Comparison of ENCODE assay signal across 18 cellular contexts in the genomic region with DNA sequence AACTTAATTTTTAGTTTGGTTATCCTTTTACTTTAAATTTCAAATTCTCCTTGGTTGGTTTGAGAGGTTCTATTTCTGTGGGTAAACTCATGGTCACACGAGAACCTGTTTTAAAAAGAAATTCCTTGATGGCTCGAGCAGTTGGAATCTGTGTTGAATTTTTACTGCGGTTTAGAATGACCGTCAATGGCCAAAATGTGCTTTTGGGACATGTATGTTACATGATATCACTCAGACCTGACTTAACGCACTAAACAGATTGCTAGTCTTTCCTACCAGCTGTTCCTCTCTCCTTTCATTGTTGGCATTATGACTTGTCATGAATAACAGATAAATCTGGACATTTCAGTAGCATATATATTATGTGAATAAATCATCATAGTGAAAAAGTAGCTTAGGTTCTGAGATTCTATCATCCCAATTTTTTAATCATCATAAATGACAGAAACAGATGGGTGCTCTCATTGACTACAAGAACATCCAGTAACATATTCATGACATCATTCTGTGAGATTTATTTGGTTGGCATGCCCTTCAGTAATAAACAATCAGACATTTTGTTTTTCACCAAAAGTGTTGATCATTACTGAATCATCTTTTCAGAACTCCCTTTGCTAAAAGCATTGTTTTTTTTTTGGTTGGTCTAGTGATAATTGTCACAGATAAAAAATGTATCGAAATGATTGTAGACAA. TPM values are rescaled to one million over a fixed set of nuclear protein-coding genes. Genes with fewer than 3 reads are reported as not detected.
DNase-seq lines count a peak whose midpoint lies in the region.
"Had no signal": no experiment of that assay in that cellular context is flagged by ENCODE, and none has a peak within 500 bp of the region (broad histone marks: within the 10 kb centered on the region; RNA-seq: fewer than 3 reads in every experiment).

No MANE protein-coding gene starts in this region.

- peak; percentile 73 for DNase-seq in DMS 273 (lab: John Stamatoyannopoulos, UW; ENCODE audit: unreplicated experiment)
- peak; percentile 29 for DNase-seq in NCI-H2171 (lab: John Stamatoyannopoulos, UW)
- DNase-seq in NCI-H82 treated with DMSO at 0.1 percent for 48 hours (lab: John Stamatoyannopoulos, UW; ENCODE audit: unreplicated experiment) = peak; percentile 16
- DNase-seq in skeletal muscle cell (ENCODE audit: low read depth) = peak; percentile 26
- no peak for DNase-seq in GM19240 (ENCODE audit: insufficient read length, low spot score)
- DNase-seq in H7 = no peak
- no peak for DNase-seq in posterior cingulate gyrus
- DNase-seq: BE2C; CD4-positive, CD25-positive, alpha-beta regulatory T cell; DMS79 treated with DMSO at 0.1 percent for 48 hours; IMR-90; NCI-H1105; NCI-H146; NCI-H2081 treated with DMSO at 0.1 percent for 48 hours; NCI-H510A treated with DMSO at 0.1 percent for 48 hours; OCI-M1; T-helper 17 cell had no signal

- no peak overlapping the region for H3K4me3 ChIP-seq in skeletal muscle cell (ENCODE audit: low read depth, low read length)
- H3K4me3 ChIP-seq in H7 (ENCODE audit: insufficient read depth, low read depth, low read length) = no peak overlapping the region
- H3K4me3 ChIP-seq: HAP-1 had no signal

- intact Hi-C loops in posterior cingulate gyrus (cut with DNase I) = no loop called here

- no peaks in the 10 kb centered on the region for H3K27me3 ChIP-seq in H7 (ENCODE audit: control insufficient read depth, insufficient read depth, low read length)
- H3K27me3 ChIP-seq: BE2C had no signal

- no peaks in the 10 kb centered on the region for H3K36me3 ChIP-seq in H7 (replicated peaks; ENCODE audit: control insufficient read depth, insufficient read depth, low read length)
- H3K36me3 ChIP-seq: BE2C, HAP-1 had no signal

RNA-seq across cellular contexts. Expression of a gene that starts 57.9 kb away (rescaled TPM):
- 0.14 and 4.2 TPM in 2 replicates for total RNA-seq in H7 (2014; rRNA removed; shearing (Covaris generic))
- total RNA-seq: CD4-positive, CD25-positive, alpha-beta regulatory T cell had no signal

Comparison
In these comparisons a context has a peak if more than half of its experiments do, and no peak if none do; other contexts are left out.
1. DNase-seq: peak in DMS 273 (single experiment), NCI-H2171 (single experiment), NCI-H82 treated with DMSO at 0.1 percent for 48 hours (single experiment) and skeletal muscle cell (single experiment); none in GM19240 (single experiment), H7 (single experiment) and posterior cingulate gyrus (0 of 10).